10 cellular contexts compared by ENCODE assay signal in genomic region chr2:3535467-3535793, GRCh38. TPM values are rescaled to one million over a fixed set of nuclear protein-coding genes. Genes with fewer than 3 reads are reported as not detected.
DNase-seq lines count a peak whose midpoint lies in the region; ATAC-seq and TF ChIP-seq lines count a peak whose summit lies in the region.
"Had no signal": no experiment of that assay in that cellular context is flagged by ENCODE, and none has a peak within 500 bp of the region (broad histone marks: within the 10 kb centered on the region; RNA-seq: fewer than 3 reads in every experiment).

No MANE protein-coding gene starts in this region.

- no peak for TF ChIP-seq CTCF in mammary epithelial cell (conservative IDR thresholded peaks at IDR 0.05 in 1 of 2, IDR thresholded peaks at IDR 0.05 in 1 of 2; ENCODE audit: extremely low read depth in 1 of 2, insufficient read depth in 1 of 2, low read depth in 1 of 2, low read length in 2 of 2)
- no peak for TF ChIP-seq CTCF in upper lobe of left lung (IDR thresholded peaks at IDR 0.05)

- no peak for TF ChIP-seq EP300 in upper lobe of left lung (IDR thresholded peaks at IDR 0.05)

- H3K9me3 ChIP-seq in mammary epithelial cell (replicated peaks; ENCODE audit: insufficient read depth, low read length) = no peaks in the 10 kb centered on the region
- H3K9me3 ChIP-seq in mucosa of stomach (ENCODE audit: control insufficient read depth, low read length) = no peaks in the 10 kb centered on the region
- H3K9me3 ChIP-seq in upper lobe of left lung = no peaks in the 10 kb centered on the region

- no peak for DNase-seq in activated T-cell treated with anti-CD3 and anti-CD28 coated beads, Interleukin-2, amount 50 U/mL, for 24 hours
- DNase-seq in activated T-cell treated with anti-CD3 and anti-CD28 coated beads for 4 hours = no peak
- DNase-seq in mammary epithelial cell = no peak
- no peak for DNase-seq in upper lobe of left lung
- no peak for DNase-seq in NCI-H446 (lab: John Stamatoyannopoulos, UW)
- no peak for DNase-seq in cortex of kidney (lab: John Stamatoyannopoulos, UW)
- DNase-seq in activated effector memory CD4-positive, alpha-beta T cell treated with Interleukin-2 at 50 U/mL for 16 hours = no peak
- DNase-seq: activated gamma-delta T cell treated with Interleukin-2 at 50 U/mL for 16 hours; stimulated activated naive CD4-positive, alpha-beta T cell treated with Interleukin-2 at 50 U/mL for 16 hours had no signal

- H3K27me3 Mint-ChIP-seq in activated T-cell treated with anti-CD3 and anti-CD28 coated beads, Interleukin-2, amount 50 U/mL, for 24 hours = no peaks in the 10 kb centered on the region

- peak overlapping the region in 1 of 3 experiments; percentile 23 for H3K4me3 ChIP-seq in mammary epithelial cell (replicated peaks in 1 of 3; ENCODE audit: insufficient read depth in 1 of 3, low read depth in 2 of 3, low read length in 3 of 3)
- no peak overlapping the region for H3K4me3 ChIP-seq in mucosa of stomach (ENCODE audit: low read length)
- H3K4me3 ChIP-seq in upper lobe of left lung = peak overlapping the region in 3 of 4 donors; percentile 37 to 56 (median 52)

- in situ Hi-C loops in mammary epithelial cell (cut with MboI; ENCODE audit: low sequenced_read_pairs in 2 of 2) = no loop called here

- no peak for ATAC-seq in upper lobe of left lung (ENCODE audit: low FRiP score in 2 of 2)

- no peak for TF ChIP-seq POLR2A in upper lobe of left lung (IDR thresholded peaks at IDR 0.05)

- H3K27ac Mint-ChIP-seq in activated T-cell treated with anti-CD3 and anti-CD28 coated beads, Interleukin-2, amount 50 U/mL, for 24 hours = peak overlapping the region; percentile 72

- peaks cover 6% of the 10 kb centered on the region for H3K4me1 Mint-ChIP-seq in activated T-cell treated with anti-CD3 and anti-CD28 coated beads, Interleukin-2, amount 50 U/mL, for 24 hours (ENCODE audit: low read depth)

- peak overlapping the region; percentile 74 for H3K9ac ChIP-seq in mammary epithelial cell (ENCODE audit: insufficient read depth, low read length)
- H3K9ac ChIP-seq in mucosa of stomach (ENCODE audit: low read length) = peak overlapping the region; percentile 50

- no TSS peak for BruUV-seq in mammary epithelial cell (replicated peaks; lab: Mats Ljungman, UMichigan)

- no peak overlapping the region for H3K4me3 Mint-ChIP-seq in activated T-cell treated with anti-CD3 and anti-CD28 coated beads, Interleukin-2, amount 50 U/mL, for 24 hours

- 25% methylated on average over 2 of the region's 5 CpGs for WGBS in mammary epithelial cell (ENCODE audit: low coverage, missing lambda C conversion rate)
- 41 to 68% methylated on average over 5 of the region's 5 CpGs for WGBS in upper lobe of left lung, 2 donors

- peak overlapping the region; percentile 94 for H2AFZ ChIP-seq in mammary epithelial cell (ENCODE audit: low read depth, low read length)

- CTCF ChIA-PET in mammary epithelial cell (lab: Charles Lee; ENCODE audit: low non-redundant PET) = no interaction called here

- dilution Hi-C loops in mammary epithelial cell (cut with HindIII; ENCODE audit: low sequenced_read_pairs) = loop anchor here (5.0 kb wide), 1 partner anchor 67 kb away; no protein-coding TSS in a partner anchor

- H3K4me1 ChIP-seq in mammary epithelial cell (ENCODE audit: insufficient read depth, low read length) (peaks cover 21% of the 10 kb centered on the region), mucosa of stomach (ENCODE audit: control insufficient read depth, insufficient read depth, low read length) (peaks cover 35% of the 10 kb centered on the region), upper lobe of left lung (peaks cover 7 to 20% (median 15%) of the 10 kb centered on the region in 4 donors)

- H3K4me2 ChIP-seq in mammary epithelial cell (ENCODE audit: insufficient read depth, low read depth, low read length) = peak overlapping the region; percentile 93

- H4K20me1 ChIP-seq in mammary epithelial cell (ENCODE audit: insufficient read depth, low read length) = no peaks in the 10 kb centered on the region

- no peaks in the 10 kb centered on the region for H3K36me3 ChIP-seq in mammary epithelial cell (ENCODE audit: insufficient read depth, low read length)
- no peaks in the 10 kb centered on the region for H3K36me3 ChIP-seq in mucosa of stomach (ENCODE audit: control insufficient read depth, insufficient read depth, low read length)
- peaks cover 0 to 27% (median 4%) of the 10 kb centered on the region in 4 donors for H3K36me3 ChIP-seq in upper lobe of left lung

- no peaks in the 10 kb centered on the region for H3K27me3 ChIP-seq in mammary epithelial cell (ENCODE audit: insufficient read depth, low read length)
- H3K27me3 ChIP-seq in mucosa of stomach (ENCODE audit: control insufficient read depth, insufficient read depth, low read length) = no peaks in the 10 kb centered on the region
- H3K27me3 ChIP-seq in upper lobe of left lung = no peaks in the 10 kb centered on the region

- H3K79me2 ChIP-seq in mammary epithelial cell (ENCODE audit: insufficient read depth, low read length) = no peaks in the 10 kb centered on the region

- H3K36me3 Mint-ChIP-seq in activated T-cell treated with anti-CD3 and anti-CD28 coated beads, Interleukin-2, amount 50 U/mL, for 24 hours (ENCODE audit: low read depth) = peaks cover 37% of the 10 kb centered on the region

- H3K9me3 Mint-ChIP-seq in activated T-cell treated with anti-CD3 and anti-CD28 coated beads, Interleukin-2, amount 50 U/mL, for 24 hours = no peaks in the 10 kb centered on the region

- H3K27ac ChIP-seq in mammary epithelial cell (ENCODE audit: insufficient read depth, low read depth, low read length) (peak overlapping the region; percentile 89), upper lobe of left lung (peak overlapping the region; percentile 80 to 93 (median 89))

- intact Hi-C loops in mammary epithelial cell (cut with micrococcal nuclease) = no loop called here

RNA-seq across cellular contexts. Expression of gene ADI1, which starts 16.1 kb away (rescaled TPM):
- 10 to 100 TPM; 13.3 to 35.1 TPM for total RNA-seq in mammary epithelial cell
- 36.0 TPM for polyA plus RNA-seq in mammary epithelial cell
- 20.7 TPM for polyA minus RNA-seq in mammary epithelial cell
- total RNA-seq in upper lobe of left lung = 10 to 100 TPM; 40.9 to 87.3 (median 77.3) TPM

RNA-seq across cellular contexts. Expression of gene RNASEH1, which starts 22.7 kb away (rescaled TPM):
- 10 to 100 TPM; 29.2 to 33.7 TPM for total RNA-seq in mammary epithelial cell
- 15.2 TPM for polyA plus RNA-seq in mammary epithelial cell
- 8.7 TPM for polyA minus RNA-seq in mammary epithelial cell
- total RNA-seq in upper lobe of left lung = 10 to 100 TPM; 17.1 to 19.5 (median 18.0) TPM

RNA-seq across cellular contexts. Expression of gene RPS7, which starts 39.6 kb away (rescaled TPM):
- total RNA-seq in mammary epithelial cell = 1,000 to 10,000 TPM; 1,346 to 1,386 TPM
- 1,425 TPM for polyA plus RNA-seq in mammary epithelial cell
- 544 TPM for polyA minus RNA-seq in mammary epithelial cell
- 1,000 to 10,000 TPM in 2 of 6 donors, 100 to 1,000 TPM in 4; 689 to 1,790 (median 847) TPM for total RNA-seq in upper lobe of left lung

RNA-seq across cellular contexts. Expression of gene COLEC11, which starts 59.5 kb away (rescaled TPM):
- total RNA-seq in mammary epithelial cell (not detected), upper lobe of left lung (1 to 10 TPM in 3 of 6 donors, under 1 TPM in 2, not detected in 1; 0.79 to 2.3 (median 1.3) TPM)
- polyA plus RNA-seq in mammary epithelial cell = not detected
- not detected for polyA minus RNA-seq in mammary epithelial cell
